19 cellular contexts compared by ENCODE assay signal in the genomic region with DNA sequence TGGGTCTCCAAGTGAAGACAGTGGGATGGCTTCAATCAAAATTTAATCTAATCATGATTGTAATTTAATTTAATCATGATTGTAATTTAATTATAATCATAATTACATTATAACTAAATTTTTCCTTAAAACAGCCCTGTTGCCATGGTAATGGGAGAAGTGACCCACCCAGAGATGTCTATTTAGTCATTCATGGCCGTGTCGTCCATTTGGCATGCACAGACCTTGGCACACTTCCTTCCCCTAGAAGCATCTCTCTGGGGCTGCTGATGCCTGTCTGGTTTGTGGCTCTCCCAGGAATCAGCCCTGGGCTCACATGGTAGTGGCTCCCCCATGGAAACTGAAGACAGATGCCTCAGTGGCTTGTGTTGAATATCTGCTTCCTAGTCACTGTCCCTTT. TPM values are rescaled to one million over a fixed set of nuclear protein-coding genes. Genes with fewer than 3 reads are reported as not detected.
DNase-seq lines count a peak whose midpoint lies in the region; ATAC-seq, FAIRE-seq and TF ChIP-seq lines count a peak whose summit lies in the region.
"Had no signal": no experiment of that assay in that cellular context is flagged by ENCODE, and none has a peak within 500 bp of the region (broad histone marks: within the 10 kb centered on the region; RNA-seq: fewer than 3 reads in every experiment).

No MANE protein-coding gene starts in this region.

- DNase-seq in GM12892 (ENCODE audit: insufficient read length), result no peak
- peak; percentile 16 for DNase-seq in M059J (ENCODE audit: low read depth)
- DNase-seq in myocyte (ENCODE audit: low read depth), result peak; percentile 48
- DNase-seq in cardiac septum (ENCODE audit: low spot score), result no peak
- no peak for DNase-seq in NCI-H1048 (lab: John Stamatoyannopoulos, UW)
- DNase-seq: CD8-positive, alpha-beta T cell; DND-41; GDM1; Karpas-422; NCI-H1417 treated with DMSO at 0.1 percent for 48 hours; NCI-H187 treated with DMSO at 0.1 percent for 48 hours; NCI-H510A treated with DMSO at 0.1 percent for 48 hours; NCI-H748 treated with DMSO at 0.1 percent for 48 hours; T-helper 1 cell had no signal

- H3K27ac ChIP-seq in VCaP, result peak overlapping the region; percentile 9; the same call in 1 of the 2 replicates
- H3K27ac ChIP-seq: BLaER1 treated with 17β-estradiol and CSF1 and Interleukin-3, amounts not matched to agents 10 nM and 100 nM had no signal

- peak; percentile 58 for FAIRE-seq in GM12892 (lab: Jason Lieb, UNC)

- ATAC-seq in HG02678 (IDR thresholded peaks at IDR 0.05; ENCODE audit: unreplicated experiment) (no peak), GM18517 (IDR thresholded peaks at IDR 0.05; ENCODE audit: unreplicated experiment) (no peak)
- ATAC-seq: CD8-positive, alpha-beta T cell had no signal

- intact Hi-C loops in cardiac septum (cut with DNase I), result no loop called here

- TF ChIP-seq POLR2A in GM12892 (IDR thresholded peaks at IDR 0.05; ENCODE audit: low read depth, low read length), result no peak

- TF ChIP-seq CTCF in VCaP (conservative IDR thresholded peaks at IDR 0.05), result no peak

RNA-seq across cellular contexts. Expression of gene P4HA3, which starts 27.0 kb away (rescaled TPM):
- 0.15 TPM for polyA plus RNA-seq in GM12892 (2012; ENCODE audit: missing spikeins)
- 4.2 and 5.4 TPM in 2 replicates for total RNA-seq in M059J (2014; rRNA removed; shearing (Covaris generic))
- total RNA-seq in myocyte, result 0.42 TPM in 1 of 2 replicates, not detected in the other
- polyA plus RNA-seq in myocyte (2012), result 2.3 TPM
- total RNA-seq in cardiac septum, result 0.54 TPM
- total RNA-seq: CD8-positive, alpha-beta T cell had no signal
- polyA plus RNA-seq: IgD-negative memory B cell had no signal

Comparison
In these comparisons a context has a peak if more than half of its experiments do, and no peak if none do; other contexts are left out.
1. DNase-seq: peak in M059J (single experiment) and myocyte (single experiment); none in GM12892 (single experiment), cardiac septum (single experiment) and NCI-H1048 (single experiment).